16 cellular contexts compared by ENCODE assay signal in genomic region chr10:118811675-118812392, GRCh38. TPM values are rescaled to one million over a fixed set of nuclear protein-coding genes. Genes with fewer than 3 reads are reported as not detected.
DNase-seq lines count a peak whose midpoint lies in the region; ATAC-seq, FAIRE-seq and TF ChIP-seq lines count a peak whose summit lies in the region.
"Had no signal": no experiment of that assay in that cellular context is flagged by ENCODE, and none has a peak within 500 bp of the region (broad histone marks: within the 10 kb centered on the region; RNA-seq: fewer than 3 reads in every experiment).

No MANE protein-coding gene starts in this region.

- H3K36me3 ChIP-seq in K562 (ENCODE audit: control insufficient read depth, insufficient read depth, low read length) (no peaks in the 10 kb centered on the region), stomach (no peaks in the 10 kb centered on the region)

- WGBS in A549 (ENCODE audit: missing lambda C conversion rate), result 65% methylated on average over 9 of the region's 13 CpGs
- WGBS in K562 (ENCODE audit: insufficient coverage, low coverage, missing lambda C conversion rate), result 26% methylated on average over 12 of the region's 13 CpGs
- WGBS in stomach, 5 donors, result 67 to 76% (median 73%) methylated on average over 12 to 13 of the region's 13 CpGs

- H3K9me1 ChIP-seq in K562 (ENCODE audit: control insufficient read depth, insufficient read depth, low read length), result no peaks in the 10 kb centered on the region

- intact Hi-C loops in K562 (cut with micrococcal nuclease), result no loop called here
- intact Hi-C loops in stomach (cut with DNase I; ENCODE audit: low total_unique reads), result no loop called here

- TF ChIP-seq EP300 in A549 (IDR thresholded peaks at IDR 0.05), result no peak
- no peak for TF ChIP-seq EP300 in K562 (IDR thresholded peaks at IDR 0.05; ENCODE audit: low read length)
- TF ChIP-seq EP300 in stomach (IDR thresholded peaks at IDR 0.05), result no peak

- in situ Hi-C loops in K562 (cut with MboI), result no loop called here

- no TSS peak for BruUV-seq in K562 (replicated peaks; lab: Mats Ljungman, UMichigan)

- no peaks in the 10 kb centered on the region for H4K20me1 ChIP-seq in K562 (replicated peaks; ENCODE audit: control insufficient read depth, insufficient read depth, low read length)

- H3K27ac ChIP-seq in A549 (no peak overlapping the region), K562 (ENCODE audit: extremely low read depth, low read depth, low read length) (no peak overlapping the region), stomach (no peak overlapping the region)

- H2AFZ ChIP-seq in K562 (ENCODE audit: low read depth, low read length), result no peak overlapping the region

- no peaks in the 10 kb centered on the region for H3K79me2 ChIP-seq in K562 (ENCODE audit: control insufficient read depth, insufficient read depth, low read length)

- TF ChIP-seq CTCF in A549 (IDR thresholded peaks at IDR 0.05) (no peak), K562 (IDR thresholded peaks at IDR 0.05 in 2 of 3, conservative IDR thresholded peaks at IDR 0.05 in 1 of 3; ENCODE audit: insufficient read depth in 2 of 3, low read depth in 1 of 3, low read length in 3 of 3) (no peak), stomach (IDR thresholded peaks at IDR 0.05) (no peak)

- no peak for DNase-seq in A549 (ENCODE audit: low read depth in 1 of 2, low spot score in 1 of 2)
- DNase-seq in K562 (ENCODE audit: extremely low read depth in 1 of 4, low spot score in 3 of 4), result no peak
- peak; percentile 81 for DNase-seq in mesenteric fat pad (ENCODE audit: low spot score)
- DNase-seq in stomach, result peak; percentile 1
- no peak for DNase-seq in NCI-H2196 (lab: John Stamatoyannopoulos, UW; ENCODE audit: unreplicated experiment)
- no peak for DNase-seq in NCI-H510A treated with DMSO at 0.1 percent for 48 hours (lab: John Stamatoyannopoulos, UW)
- DNase-seq: C1 segment of cervical spinal cord; CD4-positive, alpha-beta T cell; DMS79 treated with DMSO at 0.1 percent for 48 hours; EL; IMR-90; KG1 had no signal

- H3K9ac ChIP-seq in K562 (ENCODE audit: insufficient read depth in 1 of 2, low read depth in 2 of 2, low read length in 2 of 2), result no peak overlapping the region

- CTCF ChIA-PET in A549 (lab: Yijun Ruan, JAX), result interaction anchor here (0.9 kb wide), 1 partner anchor 35 kb away, joined by 3 read pairs; no protein-coding TSS in a partner anchor
- CTCF ChIA-PET in K562 (lab: Yijun Ruan, JAX; ENCODE audit: low intra/inter-chr PET ratio), result no interaction called here

- H3K9me3 ChIP-seq in A549 (no peaks in the 10 kb centered on the region), K562 (replicated peaks; ENCODE audit: control insufficient read depth, insufficient read depth, low read depth, low read length) (no peaks in the 10 kb centered on the region), stomach (peaks cover 0 to 3% (median 0%) of the 10 kb centered on the region in 4 donors)

- FAIRE-seq in A549 (lab: Jason Lieb, UNC) (no peak), K562 (lab: Jason Lieb, UNC) (no peak)
- FAIRE-seq: G401.6, GM12891 had no signal

- H3K4me3 ChIP-seq in A549, result no peak overlapping the region
- no peak overlapping the region for H3K4me3 ChIP-seq in K562
- H3K4me3 ChIP-seq in stomach, result no peak overlapping the region

- H3K27me3 ChIP-seq in K562 (ENCODE audit: control insufficient read depth in 2 of 2, insufficient read depth in 2 of 2, low read length in 2 of 2) (peaks cover 0 to 57% of the 10 kb centered on the region in 2 experiments; a peak in 4 of 5 replicates), stomach (no peaks in the 10 kb centered on the region)

- H3K4me1 ChIP-seq in A549 (no peaks in the 10 kb centered on the region), K562 (replicated peaks in 1 of 2; ENCODE audit: control insufficient read depth in 2 of 2, insufficient read depth in 2 of 2, low read length in 2 of 2) (no peaks in the 10 kb centered on the region; a peak in 2 of 5 replicates), stomach (no peaks in the 10 kb centered on the region)

- no peak for TF ChIP-seq POLR2A in A549 (IDR thresholded peaks at IDR 0.05; ENCODE audit: low read length)
- no peak for TF ChIP-seq POLR2A in K562 (conservative IDR thresholded peaks at IDR 0.05)
- TF ChIP-seq POLR2A in stomach (IDR thresholded peaks at IDR 0.05), result no peak

- H3K4me2 ChIP-seq in A549 (no peak overlapping the region), K562 (ENCODE audit: insufficient read depth, low read length) (no peak overlapping the region)

- no peak for TF ChIP-seq RAD21 in A549 (conservative IDR thresholded peaks at IDR 0.05 in 1 of 2, IDR thresholded peaks at IDR 0.05 in 1 of 2)
- no peak for TF ChIP-seq RAD21 in K562 (CRISPR knock-in tag; conservative IDR thresholded peaks at IDR 0.05 in 1 of 2, IDR thresholded peaks at IDR 0.05 in 1 of 2)

- POLR2A ChIA-PET in A549 (lab: Yijun Ruan, JAX), result no interaction called here
- POLR2A ChIA-PET in K562 (lab: Yijun Ruan, JAX), result no interaction called here

- no peak for ATAC-seq in A549
- no peak for ATAC-seq in K562
- no peak for ATAC-seq in HG02610 (IDR thresholded peaks at IDR 0.05; ENCODE audit: unreplicated experiment)
- ATAC-seq: HCT116 had no signal

TF ChIP-seq in A549, 52 proteins besides CTCF, POLR2A, EP300 and RAD21:
- TF ChIP-seq ZFP36 (IDR thresholded peaks at IDR 0.05; ENCODE audit: borderline replicate concordance, partially characterized antibody) (peak; percentile 85), CHD2 (IDR thresholded peaks at IDR 0.05; ENCODE audit: low read length, partially characterized antibody) (no peak)

TF ChIP-seq in K562, 482 proteins besides CTCF, POLR2A, EP300 and RAD21 (continues in another document):
- TF ChIP-seq BCOR (IDR thresholded peaks at IDR 0.05) (peak; percentile 51; the same call in 1 of the 2 replicates), RBM25 (IDR thresholded peaks at IDR 0.05; ENCODE audit: low read depth, low read length, severe bottlenecking) (peak; percentile 85), SNAPC5 (CRISPR knock-in tag; IDR thresholded peaks at IDR 0.05) (no peak), VEZF1 (CRISPR knock-in tag; IDR thresholded peaks at IDR 0.05) (no peak), KAT2B (IDR thresholded peaks at IDR 0.05; ENCODE audit: low read depth, low read length) (no peak)
- TF ChIP-seq, protein P1, sequence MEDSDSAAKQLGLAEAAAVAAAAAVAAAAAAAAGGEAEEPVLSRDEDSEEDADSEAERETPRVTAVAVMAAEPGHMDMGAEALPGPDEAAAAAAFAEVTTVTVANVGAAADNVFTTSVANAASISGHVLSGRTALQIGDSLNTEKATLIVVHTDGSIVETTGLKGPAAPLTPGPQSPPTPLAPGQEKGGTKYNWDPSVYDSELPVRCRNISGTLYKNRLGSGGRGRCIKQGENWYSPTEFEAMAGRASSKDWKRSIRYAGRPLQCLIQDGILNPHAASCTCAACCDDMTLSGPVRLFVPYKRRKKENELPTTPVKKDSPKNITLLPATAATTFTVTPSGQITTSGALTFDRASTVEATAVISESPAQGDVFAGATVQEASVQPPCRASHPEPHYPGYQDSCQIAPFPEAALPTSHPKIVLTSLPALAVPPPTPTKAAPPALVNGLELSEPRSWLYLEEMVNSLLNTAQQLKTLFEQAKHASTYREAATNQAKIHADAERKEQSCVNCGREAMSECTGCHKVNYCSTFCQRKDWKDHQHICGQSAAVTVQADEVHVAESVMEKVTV (CRISPR knock-in tag; IDR thresholded peaks at IDR 0.05), result no peak

RNA-seq across cellular contexts. Expression of gene CACUL1, which starts 57.1 kb away (rescaled TPM):
- polyA plus RNA-seq in A549 (2011; rRNA removed), result 14.3 and 15.6 TPM in 2 replicates
- 2.6 and 3.2 TPM in 2 replicates for polyA plus RNA-seq in A549 (2012; cell fraction: cytosol; rRNA removed)
- polyA plus RNA-seq in A549 (2012; cell fraction: nucleus; rRNA removed), result 2.2 and 3.1 TPM in 2 replicates
- polyA plus RNA-seq in A549 (2017; fragmentation: RNase III; extraction: RNeasy Plus Mini Kit Qiagen cat#74134 plus additional on column Dnase treatment), result 8.7 to 10.7 TPM (median 9.3 TPM) in 3 replicates
- polyA minus RNA-seq in A549 (2011; rRNA and poly(A)+ RNA removed), result 13.5 and 17.5 TPM in 2 replicates
- total RNA-seq in K562 (2011; cell fraction: chromatin; rRNA removed; ENCODE audit: low replicate concordance), result 18.9 and 38.9 TPM in 2 replicates
- total RNA-seq in K562 (2011; cell fraction: nucleolus; rRNA removed), result 6.3 and 13.0 TPM in 2 replicates
- total RNA-seq in K562 (2011; cell fraction: nucleoplasm; rRNA removed), result 16.6 and 33.1 TPM in 2 replicates
- 13.5 and 13.9 TPM in 2 replicates for total RNA-seq in K562 (2014; rRNA removed)
- total RNA-seq in K562 (2014; rRNA removed; fragmentation: Illumina TruSeq; extraction: Trizol), result 16.1 and 18.4 TPM in 2 replicates
- total RNA-seq in K562 (2015; rRNA removed; fragmentation: Illumina TruSeq; extraction: Trizol), result 14.8 and 15.1 TPM in 2 replicates
- total RNA-seq in K562 (2021), result 16.5 and 17.1 TPM in 2 replicates
- 13.9 and 15.0 TPM in 2 replicates for polyA plus RNA-seq in K562 (2011; rRNA removed)
- polyA plus RNA-seq in K562 (2011; cell fraction: cytosol; rRNA removed), result 2.9 and 4.4 TPM in 2 replicates
- 4.8 and 7.2 TPM in 2 replicates for polyA plus RNA-seq in K562 (2011; cell fraction: nucleus; rRNA removed)
- polyA plus RNA-seq in K562 (2012), result 5.8 and 6.6 TPM in 2 replicates
- 6.1 and 6.5 TPM in 2 replicates for polyA plus RNA-seq in K562 (2014; fragmentation: Illumina TruSeq; extraction: Trizol)
- polyA plus RNA-seq in K562 (2014; fragmentation: Nextera tagmentation; extraction: Ambion mirVana), result 10 to 100 TPM in 1 of 2 experiments, 1 to 10 TPM in 1; 4.5 to 10.1 TPM
- polyA plus RNA-seq in K562 (2014; rRNA removed), result 6.1 and 6.4 TPM in 2 replicates
- 17.8 and 20.5 TPM in 2 replicates for polyA minus RNA-seq in K562 (2011; rRNA and poly(A)+ RNA removed)
- 11.9 and 12.9 TPM in 2 replicates for polyA minus RNA-seq in K562 (2011; cell fraction: cytosol; rRNA and poly(A)+ RNA removed)
- polyA minus RNA-seq in K562 (2011; cell fraction: nucleus; rRNA and poly(A)+ RNA removed), result 9.2 and 15.4 TPM in 2 replicates
- total RNA-seq in mesenteric fat pad, result 54.8 TPM
- 10 to 100 TPM; 17.4 to 76.9 (median 20.4) TPM for total RNA-seq in stomach
- 1 to 10 TPM; 5.1 to 5.3 (median 5.3) TPM for polyA plus RNA-seq in stomach

Comparison
In these comparisons a context has a peak if more than half of its experiments do, and no peak if none do; other contexts are left out.
1. DNase-seq: peak in mesenteric fat pad (single experiment) and stomach (single experiment); none in A549 (0 of 2), K562 (0 of 4), NCI-H2196 (single experiment) and NCI-H510A treated with DMSO at 0.1 percent for 48 hours (single experiment).
2. Of the 35 proteins assayed by ChIP-seq in both K562 and A549: peak only in K562: none; only in A549: none; in both: ZFP36; in neither: 34.